In genomic region chr3:167691366-167691765, GRCh38 we compare ENCODE assay signal across 9 cellular contexts.
DNase-seq lines count a peak whose midpoint lies in the region; ATAC-seq and FAIRE-seq lines count a peak whose summit lies in the region.
"Had no signal": no experiment of that assay in that cellular context is flagged by ENCODE, and none has a peak within 500 bp of the region (broad histone marks: within the 10 kb centered on the region; RNA-seq: fewer than 3 reads in every experiment).

No MANE protein-coding gene starts in this region.

- H3K4me1 ChIP-seq in effector memory CD4-positive, alpha-beta T cell (ENCODE audit: control insufficient read depth, insufficient read depth, low read length, poor library complexity, severe bottlenecking) = peaks cover 13% of the 10 kb centered on the region
- H3K4me1 ChIP-seq: A549 had no signal

- H3K27ac ChIP-seq in effector memory CD4-positive, alpha-beta T cell (ENCODE audit: insufficient read depth, low read length, poor library complexity, severe bottlenecking) = no peak overlapping the region
- H3K27ac ChIP-seq: A549 had no signal

- no peak for FAIRE-seq in RCC 7860 (lab: Jason Lieb, UNC)
- FAIRE-seq: A549 had no signal

- no peaks in the 10 kb centered on the region for H3K9me3 ChIP-seq in effector memory CD4-positive, alpha-beta T cell (ENCODE audit: control insufficient read depth, low read length)
- H3K9me3 ChIP-seq: A549 had no signal

- DNase-seq in NK-92 (lab: John Stamatoyannopoulos, UW; ENCODE audit: unreplicated experiment) = peak; percentile 1
- no peak for DNase-seq in NK-92 treated with Interleukin-12 subunit alpha and Interleukin-12 subunit beta, amount 100 ng/mL, for 24 hours (lab: John Stamatoyannopoulos, UW)
- peak in 3 of 5 experiments; percentile 3 to 95 (median 21) for DNase-seq in T-helper 2 cell
- DNase-seq in stimulated activated CD4-positive, alpha-beta T cell treated with anti-CD3 and anti-CD28 coated beads, Interleukin-4, amount 100 ng/mL, for 1 hour = peak; percentile 4
- no peak for DNase-seq in effector memory CD4-positive, alpha-beta T cell
- DNase-seq in epidermal melanocyte (ENCODE audit: insufficient read length, low spot score) = no peak
- DNase-seq in RCC 7860 (ENCODE audit: low spot score) = no peak

- H3K27me3 ChIP-seq in effector memory CD4-positive, alpha-beta T cell (replicated peaks; ENCODE audit: control insufficient read depth, insufficient read depth, low read length, poor library complexity, severe bottlenecking) = no peaks in the 10 kb centered on the region

- ATAC-seq in HG02981 (IDR thresholded peaks at IDR 0.05; ENCODE audit: unreplicated experiment) = peak; percentile 100
- ATAC-seq: A549 had no signal

- no peak overlapping the region for H3K4me3 ChIP-seq in effector memory CD4-positive, alpha-beta T cell (ENCODE audit: insufficient read depth, low read depth, low read length, poor library complexity, severe bottlenecking)
- H3K4me3 ChIP-seq: A549 had no signal

- peaks cover 40% of the 10 kb centered on the region for H3K36me3 ChIP-seq in effector memory CD4-positive, alpha-beta T cell (ENCODE audit: control insufficient read depth, insufficient read depth, low read length)

Comparison
In these comparisons a context has a peak if more than half of its experiments do, and no peak if none do; other contexts are left out.
1. DNase-seq: peak in NK-92 (single experiment), T-helper 2 cell (3 of 5) and stimulated activated CD4-positive, alpha-beta T cell treated with anti-CD3 and anti-CD28 coated beads, Interleukin-4, amount 100 ng/mL, for 1 hour (single experiment); none in NK-92 treated with Interleukin-12 subunit alpha and Interleukin-12 subunit beta, amount 100 ng/mL, for 24 hours (single experiment), effector memory CD4-positive, alpha-beta T cell (0 of 3), epidermal melanocyte (single experiment) and RCC 7860 (single experiment).